ENCODE assay signal across 23 cellular contexts in the genomic region with DNA sequence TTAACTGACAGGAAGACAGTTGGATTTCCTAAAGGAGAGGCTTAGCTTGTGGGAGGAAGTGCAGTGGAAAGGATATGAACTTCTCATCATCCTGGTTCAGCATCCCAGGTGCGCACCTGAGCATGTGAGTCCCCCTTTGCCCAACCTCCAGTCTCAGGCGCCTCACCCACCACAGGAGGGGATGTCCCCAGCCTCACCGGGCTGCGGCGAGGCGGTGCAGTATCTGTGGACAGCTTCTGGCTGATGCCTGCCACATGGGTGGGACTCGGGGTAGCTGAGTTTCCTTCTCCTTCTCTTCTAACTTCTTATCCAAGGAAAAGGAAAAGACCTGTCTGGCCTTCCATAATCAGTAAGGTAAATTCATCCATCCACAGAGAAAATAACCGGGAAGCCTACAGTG.
DNase-seq lines count a peak whose midpoint lies in the region; ATAC-seq and TF ChIP-seq lines count a peak whose summit lies in the region.
"Had no signal": no experiment of that assay in that cellular context is flagged by ENCODE, and none has a peak within 500 bp of the region (broad histone marks: within the 10 kb centered on the region; RNA-seq: fewer than 3 reads in every experiment).

No MANE protein-coding gene starts in this region.

- TF ChIP-seq CTCF in esophagus muscularis mucosa (IDR thresholded peaks at IDR 0.05) = no peak
- TF ChIP-seq CTCF in osteocyte (IDR thresholded peaks at IDR 0.05) = no peak

- H3K4me1 Mint-ChIP-seq in osteocyte (ENCODE audit: unreplicated experiment) = peaks cover 7% of the 10 kb centered on the region
- H3K4me1 Mint-ChIP-seq: CD14-positive monocyte; CD4-positive, alpha-beta memory T cell; CD4-positive, CD25-positive, alpha-beta regulatory T cell; CD8-positive, alpha-beta memory T cell had no signal

- H3K9me3 ChIP-seq in esophagus muscularis mucosa = peaks cover 0 to 6% (median 0%) of the 10 kb centered on the region in 4 donors
- H3K9me3 ChIP-seq: BE2C had no signal

- TF ChIP-seq EP300 in esophagus muscularis mucosa (IDR thresholded peaks at IDR 0.05) = no peak

- ATAC-seq in GM21360 (IDR thresholded peaks at IDR 0.05; ENCODE audit: unreplicated experiment) = no peak
- ATAC-seq: GM12878 had no signal

- no peaks in the 10 kb centered on the region for H3K27me3 Mint-ChIP-seq in osteocyte (ENCODE audit: unreplicated experiment)
- H3K27me3 Mint-ChIP-seq: CD4-positive, alpha-beta memory T cell; CD4-positive, CD25-positive, alpha-beta regulatory T cell; CD8-positive, alpha-beta memory T cell had no signal

- no peak overlapping the region for H3K4me3 ChIP-seq in esophagus muscularis mucosa
- H3K4me3 ChIP-seq: BLaER1, GM12878 had no signal

- H3K27ac Mint-ChIP-seq in osteocyte (ENCODE audit: unreplicated experiment) = no peak overlapping the region
- H3K27ac Mint-ChIP-seq: CD14-positive monocyte; CD4-positive, alpha-beta memory T cell; CD4-positive, CD25-positive, alpha-beta regulatory T cell; CD8-positive, alpha-beta memory T cell had no signal

- TF ChIP-seq POLR2A in esophagus muscularis mucosa (IDR thresholded peaks at IDR 0.05; ENCODE audit: low read depth) = no peak

- no peaks in the 10 kb centered on the region for H3K27me3 ChIP-seq in esophagus muscularis mucosa
- H3K27me3 ChIP-seq: BE2C, BLaER1 had no signal

- no peaks in the 10 kb centered on the region for H3K36me3 ChIP-seq in esophagus muscularis mucosa
- H3K36me3 ChIP-seq: BE2C, BLaER1 had no signal

- H3K27ac ChIP-seq in esophagus muscularis mucosa (replicated peaks in 1 of 4) = no peak overlapping the region
- H3K27ac ChIP-seq: BLaER1 had no signal

- H3K36me3 Mint-ChIP-seq in osteocyte (ENCODE audit: unreplicated experiment) = peaks cover 5% of the 10 kb centered on the region
- H3K36me3 Mint-ChIP-seq: CD14-positive monocyte; CD4-positive, alpha-beta memory T cell; CD4-positive, CD25-positive, alpha-beta regulatory T cell had no signal

- WGBS in esophagus muscularis mucosa = 95% methylated on average over 8 of the region's 8 CpGs

- no peaks in the 10 kb centered on the region for H3K4me1 ChIP-seq in esophagus muscularis mucosa
- H3K4me1 ChIP-seq: BLaER1 had no signal

- DNase-seq in esophagus muscularis mucosa (ENCODE audit: extremely low spot score) = peak; percentile 75
- DNase-seq in osteocyte (ENCODE audit: extremely low spot score, unreplicated experiment) = peak; percentile 74
- DNase-seq in dedifferentiated amniotic fluid mesenchymal stem cell (ENCODE audit: extremely low spot score) = no peak
- no peak for DNase-seq in inferior parietal cortex (ENCODE audit: extremely low spot score)
- DNase-seq: 8988T; ACHN; BE2C; C1 segment of cervical spinal cord; CD4-positive, alpha-beta memory T cell; CD4-positive, CD25-positive, alpha-beta regulatory T cell; CD8-positive, alpha-beta memory T cell; COR-L47; DMS 273 treated with DMSO at 0.1 percent for 48 hours; DMS153; DMS53; DMS79; DND-41; EL; GDM1 had no signal

- intact Hi-C loops in esophagus muscularis mucosa (cut with DNase I) = no loop called here

- H3K9me3 Mint-ChIP-seq in osteocyte (ENCODE audit: unreplicated experiment) = peaks cover 4% of the 10 kb centered on the region

- no peak overlapping the region for H3K4me3 Mint-ChIP-seq in osteocyte (ENCODE audit: unreplicated experiment)
- H3K4me3 Mint-ChIP-seq: CD14-positive monocyte; CD4-positive, alpha-beta memory T cell; CD8-positive, alpha-beta memory T cell had no signal

Comparison
In these comparisons a context has a peak if more than half of its experiments do, and no peak if none do; other contexts are left out.
1. DNase-seq: peak in esophagus muscularis mucosa (single experiment) and osteocyte (single experiment); none in dedifferentiated amniotic fluid mesenchymal stem cell (single experiment) and inferior parietal cortex (single experiment).